In the genomic region with DNA sequence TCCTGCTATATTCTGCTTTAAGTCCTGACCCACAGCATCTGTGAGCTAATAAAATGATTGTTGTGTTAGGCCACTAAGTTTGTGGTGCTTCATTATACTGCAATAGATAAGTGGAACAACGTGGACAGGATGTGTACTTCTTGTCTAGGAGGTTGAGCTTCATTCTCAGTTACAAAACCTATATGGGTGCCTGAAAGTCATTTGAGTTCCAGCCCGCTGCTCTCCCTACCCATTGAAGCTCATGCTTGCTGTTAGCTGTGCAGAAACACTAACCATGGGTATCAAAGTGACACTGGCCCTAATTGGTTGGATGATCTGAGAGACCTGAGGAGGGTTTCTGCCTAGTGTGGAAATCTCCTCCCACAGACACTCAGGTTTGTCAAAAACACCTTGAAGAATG, we compare ENCODE assay signal across 18 cellular contexts.
A peak's percentile ranks its signal among the peaks of the same experiment; 100 is the strongest.
DNase-seq lines count a peak whose midpoint lies in the region; ATAC-seq, FAIRE-seq and TF ChIP-seq lines count a peak whose summit lies in the region.
"Had no signal": no experiment of that assay in that cellular context is flagged by ENCODE, and none has a peak within 500 bp of the region (broad histone marks: within the 10 kb centered on the region; RNA-seq: fewer than 3 reads in every experiment).

No MANE protein-coding gene starts in this region.

- peak; percentile 74 for FAIRE-seq in GM12891 (lab: Jason Lieb, UNC)
- FAIRE-seq: A549 had no signal

- 72 to 88% (median 76%) methylated on average over 2 of the region's 2 CpGs for WGBS in adrenal gland, 4 donors

- H3K4me1 Mint-ChIP-seq in activated naive CD4-positive, alpha-beta T cell treated with anti-CD3 and anti-CD28 coated beads for 36 hours (ENCODE audit: low read depth): no peaks in the 10 kb centered on the region
- H3K4me1 Mint-ChIP-seq: stimulated activated naive CD8-positive, alpha-beta T cell treated with anti-CD3 and anti-CD28 coated beads, Interleukin-15, amount 100 ng/mL, for 72 hours had no signal

- H3K36me3 Mint-ChIP-seq in activated naive CD4-positive, alpha-beta T cell treated with anti-CD3 and anti-CD28 coated beads for 36 hours (ENCODE audit: low read depth): no peaks in the 10 kb centered on the region

- ATAC-seq in GM19438 (IDR thresholded peaks at IDR 0.05; ENCODE audit: low read depth, unreplicated experiment): peak; percentile 76
- ATAC-seq in HG02678 (IDR thresholded peaks at IDR 0.05; ENCODE audit: unreplicated experiment): peak; percentile 37
- ATAC-seq in HG03432 (IDR thresholded peaks at IDR 0.05; ENCODE audit: unreplicated experiment): peak; percentile 65
- ATAC-seq: A549, left lobe of liver had no signal

- no peak for DNase-seq in GM12891 (ENCODE audit: insufficient read length, low spot score)
- DNase-seq in iPS-NIHi7 (ENCODE audit: extremely low spot score): no peak
- DNase-seq in activated naive CD4-positive, alpha-beta T cell treated with anti-CD3 and anti-CD28 coated beads for 36 hours: no peak
- no peak for DNase-seq in activated effector memory CD4-positive, alpha-beta T cell treated with Interleukin-2 at 50 U/mL for 16 hours
- no peak for DNase-seq in adrenal gland
- DNase-seq: activated effector memory CD4-positive, alpha-beta T cell treated with anti-CD3 and anti-CD28 coated beads, Interleukin-2, amount 50 U/mL, for 16 hours; CD4-positive, alpha-beta T cell; NCI-H510A treated with DMSO at 0.1 percent for 48 hours; stimulated activated naive CD8-positive, alpha-beta T cell treated with anti-CD3 and anti-CD28 coated beads, Interleukin-15, amount 100 ng/mL, for 72 hours had no signal

- H3K27ac Mint-ChIP-seq in activated naive CD4-positive, alpha-beta T cell treated with anti-CD3 and anti-CD28 coated beads for 36 hours: no peak overlapping the region
- H3K27ac Mint-ChIP-seq: CD4-positive, alpha-beta T cell; stimulated activated naive CD8-positive, alpha-beta T cell treated with anti-CD3 and anti-CD28 coated beads, Interleukin-15, amount 100 ng/mL, for 72 hours had no signal

- TF ChIP-seq POLR2A in GM12891 (IDR thresholded peaks at IDR 0.05; ENCODE audit: low read depth, low read length): no peak
- TF ChIP-seq POLR2A in adrenal gland (IDR thresholded peaks at IDR 0.05): no peak

- no peak overlapping the region for H3K27ac ChIP-seq in adrenal gland
- H3K27ac ChIP-seq: A549, parathyroid adenoma, skin epidermis, vagina had no signal

- intact Hi-C loops in activated naive CD4-positive, alpha-beta T cell treated with anti-CD3 and anti-CD28 coated beads for 36 hours (cut with micrococcal nuclease): no loop called here
- intact Hi-C loops in adrenal gland (cut with DNase I): no loop called here

- H3K36me3 ChIP-seq in adrenal gland (replicated peaks in 1 of 2): no peaks in the 10 kb centered on the region
- H3K36me3 ChIP-seq: HAP-1, vagina had no signal

- H3K27me3 ChIP-seq in adrenal gland: no peaks in the 10 kb centered on the region
- H3K27me3 ChIP-seq: vagina had no signal

- no peak for TF ChIP-seq CTCF in adrenal gland (IDR thresholded peaks at IDR 0.05)

- H3K4me1 ChIP-seq in adrenal gland (replicated peaks in 1 of 2): peaks cover 0 to 4% of the 10 kb centered on the region in 2 donors
- H3K4me1 ChIP-seq: A549, HAP-1, parathyroid adenoma, vagina had no signal

- no peak overlapping the region for H3K4me3 ChIP-seq in adrenal gland
- H3K4me3 ChIP-seq: A549, HAP-1, skin epidermis, vagina had no signal

- no peaks in the 10 kb centered on the region for H3K9me3 ChIP-seq in adrenal gland (replicated peaks in 1 of 3)
- H3K9me3 ChIP-seq: A549, HAP-1, vagina had no signal

- H3K4me3 Mint-ChIP-seq in activated naive CD4-positive, alpha-beta T cell treated with anti-CD3 and anti-CD28 coated beads for 36 hours: no peak overlapping the region
- H3K4me3 Mint-ChIP-seq: CD4-positive, alpha-beta T cell; stimulated activated naive CD8-positive, alpha-beta T cell treated with anti-CD3 and anti-CD28 coated beads, Interleukin-15, amount 100 ng/mL, for 72 hours had no signal

- CTCF ChIA-PET in activated naive CD4-positive, alpha-beta T cell treated with anti-CD3 and anti-CD28 coated beads for 36 hours (lab: Charles Lee): no interaction called here

- H3K9me3 Mint-ChIP-seq in activated naive CD4-positive, alpha-beta T cell treated with anti-CD3 and anti-CD28 coated beads for 36 hours: peaks cover 1% of the 10 kb centered on the region
- H3K9me3 Mint-ChIP-seq: CD4-positive, alpha-beta T cell; stimulated activated naive CD8-positive, alpha-beta T cell treated with anti-CD3 and anti-CD28 coated beads, Interleukin-15, amount 100 ng/mL, for 72 hours had no signal

- no peaks in the 10 kb centered on the region for H3K27me3 Mint-ChIP-seq in activated naive CD4-positive, alpha-beta T cell treated with anti-CD3 and anti-CD28 coated beads for 36 hours (ENCODE audit: low read depth)
- H3K27me3 Mint-ChIP-seq: CD4-positive, alpha-beta T cell had no signal

TF ChIP-seq in GM12891, 5 proteins besides CTCF, POLR2A, EP300 and RAD21:
- TF ChIP-seq TAF1 (IDR thresholded peaks at IDR 0.05; ENCODE audit: low read depth, low read length): no peak
- no peak for TF ChIP-seq SPI1 (IDR thresholded peaks at IDR 0.05; ENCODE audit: low read depth, low read length)
- no peak for TF ChIP-seq POLR2AphosphoS5 (IDR thresholded peaks at IDR 0.05; ENCODE audit: low read depth, low read length)
- no peak for TF ChIP-seq POU2F2 (IDR thresholded peaks at IDR 0.05; ENCODE audit: low read depth, low read length)
- no peak for TF ChIP-seq PAX5 (IDR thresholded peaks at IDR 0.05; ENCODE audit: insufficient read depth, low read length, severe bottlenecking)
